ENCODE assay signal across 1 cellular context in the genomic region with DNA sequence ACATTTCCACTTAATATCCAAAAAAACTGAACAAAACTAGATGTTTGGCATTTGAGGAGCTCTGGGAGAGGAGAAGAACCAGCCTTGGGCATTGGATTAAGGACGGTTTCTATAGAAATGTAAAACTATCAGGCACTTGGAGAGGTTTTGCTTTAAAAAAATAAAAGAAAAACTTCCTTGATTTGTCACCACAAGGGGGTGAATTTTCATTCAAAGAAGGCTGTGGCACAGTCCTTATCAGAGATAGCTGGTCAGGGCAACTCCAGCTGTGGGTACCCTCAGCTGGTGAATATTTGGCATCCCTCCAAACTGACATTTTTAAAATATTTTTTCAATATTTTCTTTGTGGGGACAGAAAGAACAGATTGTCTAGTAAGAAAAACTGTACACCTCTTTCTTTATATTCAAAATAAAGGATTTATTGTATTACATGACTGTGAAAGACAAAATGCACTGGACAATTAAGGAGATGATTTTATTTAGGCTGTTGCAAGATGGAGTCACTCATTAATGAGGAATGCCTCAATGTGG.
TF ChIP-seq lines count a peak whose summit lies in the region.

No MANE protein-coding gene starts in this region.

TF ChIP-seq in endothelial cell of umbilical vein, 7 proteins besides CTCF, POLR2A, EP300 and RAD21:
- TF ChIP-seq GATA2 (IDR thresholded peaks at IDR 0.05; ENCODE audit: insufficient read depth, insufficient read length, low read depth, low read length) (peak; percentile 15), POLR2AphosphoS5 (IDR thresholded peaks at IDR 0.05; ENCODE audit: insufficient read depth, low read depth, low read length) (no peak), MYC (IDR thresholded peaks at IDR 0.05; ENCODE audit: low read depth, low read length) (no peak)
